34 cellular contexts compared by ENCODE assay signal in genomic region chr19:43707158-43707712, GRCh38. TPM values are rescaled to one million over a fixed set of nuclear protein-coding genes. Genes with fewer than 3 reads are reported as not detected.
"Had no signal": no experiment of that assay in that cellular context is flagged by ENCODE, and none has a peak within 500 bp of the region (broad histone marks: within the 10 kb centered on the region; RNA-seq: fewer than 3 reads in every experiment).

No MANE protein-coding gene starts in this region.

- H3K9me3 Mint-ChIP-seq: effector memory CD8-positive, alpha-beta T cell had no signal

- H3K4me3 Mint-ChIP-seq: dendritic cell treated with granulocyte-macrophage colony-stimulating factor and Interleukin-4, amounts not matched to agents 40 ng/mL and 50 ng/mL, for 4 days; effector memory CD8-positive, alpha-beta T cell; endodermal cell; mesothelial cell of epicardium had no signal

- ATAC-seq: effector memory CD8-positive, alpha-beta T cell; esophagus mucosa; gastrocnemius medialis; heart right ventricle; left cardiac atrium; left lung; left ventricle myocardium superior; lower lobe of right lung; mucosa of descending colon had no signal

- FAIRE-seq: endometrium, islet of Langerhans, keratinocyte had no signal

- H3K27ac ChIP-seq: colonic mucosa, epithelial cell of prostate, esophagus squamous epithelium, gastrocnemius medialis, heart right ventricle, left lung, lower lobe of right lung had no signal

- H3K4me1 ChIP-seq: colonic mucosa, esophagus squamous epithelium, gastrocnemius medialis, heart right ventricle, left lung, lower lobe of right lung had no signal

- H3K27ac Mint-ChIP-seq: dendritic cell treated with granulocyte-macrophage colony-stimulating factor and Interleukin-4, amounts not matched to agents 40 ng/mL and 50 ng/mL, for 4 days; effector memory CD8-positive, alpha-beta T cell; endodermal cell; mesothelial cell of epicardium had no signal

- H3K36me3 ChIP-seq: colonic mucosa, esophagus squamous epithelium, gastrocnemius medialis, heart right ventricle, left lung, lower lobe of right lung had no signal

- DNase-seq: colonic mucosa; cortex of kidney; effector CD8-positive, alpha-beta T cell; effector memory CD8-positive, alpha-beta T cell; endodermal cell; erythroblast; esophagus squamous epithelium; foreskin fibroblast; foreskin melanocyte; gastrocnemius medialis; glutamatergic neuron; head of caudate nucleus; heart right ventricle; hippocampal formation; left cardiac atrium; left lung; left ventricle myocardium superior; lower lobe of right lung; mesenchymal stem cell; mucosa of descending colon had no signal

- H3K9me3 ChIP-seq: colonic mucosa, gastrocnemius medialis had no signal

- H3K36me3 Mint-ChIP-seq: mesothelial cell of epicardium had no signal

- H3K4me3 ChIP-seq: colonic mucosa, esophagus squamous epithelium, gastrocnemius medialis, heart right ventricle, left lung, lower lobe of right lung, mucosa of descending colon had no signal

- H3K27me3 ChIP-seq: colonic mucosa, esophagus squamous epithelium had no signal

RNA-seq across cellular contexts. Expression of gene IRGC, which starts 8.6 kb away (rescaled TPM):
- total RNA-seq: chondrocyte, colonic mucosa, dermis microvascular lymphatic vessel endothelial cell, endodermal cell, esophagus mucosa, esophagus squamous epithelium, gastrocnemius medialis, glomerular endothelial cell, heart right ventricle, kidney epithelial cell, left cardiac atrium, left lung, left ventricle myocardium superior, lower leg skin, lower lobe of right lung, lung microvascular endothelial cell, mesenteric fat pad, mesothelial cell of epicardium, mucosa of descending colon had no signal
- polyA plus RNA-seq: heart right ventricle, keratinocyte had no signal
